ENCODE assay signal across 8 cellular contexts in the genomic region with DNA sequence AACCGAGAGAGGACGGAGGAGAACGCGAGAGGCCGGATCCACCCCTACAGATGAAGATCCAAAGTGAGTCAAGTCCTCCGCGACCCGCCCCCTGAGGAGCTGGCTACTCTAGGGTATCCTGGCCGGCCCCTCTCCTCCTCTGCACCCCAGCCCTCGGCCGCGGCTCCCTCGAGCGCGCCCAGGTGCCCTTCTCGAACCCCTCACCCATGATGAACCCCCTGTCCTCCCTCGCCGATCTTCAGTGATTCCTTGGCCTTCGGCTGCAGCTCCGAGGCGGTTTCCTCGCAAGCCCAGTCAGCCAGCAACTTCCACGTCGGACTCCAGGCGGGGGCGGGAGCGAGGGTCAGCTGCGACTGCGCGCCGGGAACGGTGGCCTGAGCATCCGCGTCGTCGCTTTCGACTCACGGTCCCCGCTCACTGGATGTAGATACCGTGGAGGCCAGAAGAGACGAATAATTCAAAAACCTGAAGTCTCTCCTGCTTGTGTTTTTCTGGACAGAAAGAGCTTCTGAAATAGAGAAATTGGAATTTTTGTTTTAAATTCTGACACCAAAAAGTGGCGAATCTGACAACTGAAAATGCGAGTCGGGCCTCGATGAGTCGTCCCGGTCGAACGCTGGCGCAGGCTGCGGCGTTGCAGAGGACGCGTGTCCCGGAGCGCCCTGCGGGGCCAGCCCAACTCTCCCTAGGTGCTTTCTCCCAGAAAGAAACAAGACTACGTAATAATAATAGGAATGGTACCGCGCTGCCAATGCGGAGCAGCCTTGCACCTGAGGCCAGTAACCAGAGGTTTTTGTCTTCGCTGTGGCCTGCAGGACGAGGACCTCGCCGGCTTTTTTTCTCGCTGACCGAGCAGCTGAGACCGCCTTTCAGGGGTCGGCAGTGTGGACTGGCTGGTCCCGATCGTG. TPM values are rescaled to one million over a fixed set of nuclear protein-coding genes. Genes with fewer than 3 reads are reported as not detected.
DNase-seq lines count a peak whose midpoint lies in the region; ATAC-seq, FAIRE-seq and TF ChIP-seq lines count a peak whose summit lies in the region.

A gene (minus strand): TSS at position 335 of the 908 bp plus-strand sequence. CDS start 127 bp downstream, at position 208.

- FAIRE-seq in GM18507 (lab: Jason Lieb, UNC) (peak; percentile 81), astrocyte (lab: Jason Lieb, UNC) (no peak)

- 0% methylated on average over 71 of the region's 71 CpGs for WGBS in aorta, 2 donors

- peaks cover 5% of the 10 kb centered on the region for H3K4me1 ChIP-seq in astrocyte (ENCODE audit: insufficient read depth, low read length)
- H3K4me1 ChIP-seq in aorta (ENCODE audit: control insufficient read depth in 1 of 2, insufficient read depth in 2 of 2, low read length in 2 of 2): peaks cover 0 to 1% of the 10 kb centered on the region in 2 donors

- H2AFZ ChIP-seq in astrocyte (ENCODE audit: low read depth, low read length): peak within 1 kb of the TSS; percentile 97

- ATAC-seq in HG02943 (IDR thresholded peaks at IDR 0.05; ENCODE audit: low read depth, unreplicated experiment) (peak; percentile 72), aorta (ENCODE audit: low FRiP score) (peak; percentile 96)

- DNase-seq in GM18507 (ENCODE audit: extremely low spot score, insufficient read length, low read depth) (peak; percentile 73), NCI-H1930 (lab: John Stamatoyannopoulos, UW) (peak; percentile 76 to 93), T-helper 22 cell (ENCODE audit: low read depth) (peak; percentile 51), astrocyte (ENCODE audit: low read depth) (peak; percentile 85), hepatic stellate cell (ENCODE audit: low spot score) (peak; percentile 87), renal cortical epithelial cell (ENCODE audit: low read depth) (peak; percentile 64), aorta (peak; percentile 93 to 96)

- H3K9me3 ChIP-seq in astrocyte (ENCODE audit: insufficient read depth, low read depth, low read length): no peaks in the 10 kb centered on the region
- H3K9me3 ChIP-seq in aorta (ENCODE audit: control insufficient read depth, low read length): no peaks in the 10 kb centered on the region

- peak within 1 kb of the TSS; percentile 96 for H3K4me3 ChIP-seq in astrocyte (ENCODE audit: insufficient read depth, low read depth, low read length)
- peak within 1 kb of the TSS; percentile 67 to 68 for H3K4me3 ChIP-seq in aorta (ENCODE audit: low read length in 2 of 2)

- peak within 1 kb of the TSS; percentile 94 for H3K9ac ChIP-seq in astrocyte (ENCODE audit: low read length)

- H3K27me3 ChIP-seq in astrocyte (ENCODE audit: insufficient read depth, low read length) (no peaks in the 10 kb centered on the region), aorta (ENCODE audit: control insufficient read depth in 1 of 2, insufficient read depth in 2 of 2, low read length in 1 of 2) (no peaks in the 10 kb centered on the region)

- peaks cover 13% of the 10 kb centered on the region for H3K4me1 Mint-ChIP-seq in astrocyte (ENCODE audit: low read depth, unreplicated experiment)

- H3K36me3 Mint-ChIP-seq in astrocyte (ENCODE audit: low read depth, unreplicated experiment): peaks cover 2% of the 10 kb centered on the region

- peaks cover 32% of the 10 kb centered on the region for H4K20me1 ChIP-seq in astrocyte (ENCODE audit: insufficient read depth, low read length)

- H3K4me3 Mint-ChIP-seq in astrocyte (ENCODE audit: unreplicated experiment): peak within 1 kb of the TSS; percentile 98

- H3K27ac ChIP-seq in astrocyte (ENCODE audit: low read depth, low read length) (peak within 1 kb of the TSS; percentile 97), aorta (ENCODE audit: low read depth in 1 of 2, low read length in 2 of 2) (peak within 1 kb of the TSS; percentile 79 to 80)

- peaks cover 49% of the 10 kb centered on the region for H3K79me2 ChIP-seq in astrocyte (ENCODE audit: insufficient read depth, low read length)

- intact Hi-C loops in aorta (cut with DNase I): no loop called here

- no peak for TF ChIP-seq CTCF in astrocyte (IDR thresholded peaks at IDR 0.05; ENCODE audit: insufficient read depth, low read depth, low read length)

- H3K27ac Mint-ChIP-seq in astrocyte (ENCODE audit: unreplicated experiment): peak within 1 kb of the TSS; percentile 94

- H3K27me3 Mint-ChIP-seq in astrocyte (ENCODE audit: low read depth, unreplicated experiment): peaks cover 3% of the 10 kb centered on the region

- no peaks in the 10 kb centered on the region for H3K36me3 ChIP-seq in astrocyte (ENCODE audit: insufficient read depth, low read length)
- no peaks in the 10 kb centered on the region for H3K36me3 ChIP-seq in aorta (ENCODE audit: control insufficient read depth in 1 of 2, insufficient read depth in 2 of 2, low read length in 1 of 2)

- H3K9me3 Mint-ChIP-seq in astrocyte (ENCODE audit: unreplicated experiment): no peaks in the 10 kb centered on the region

- peak within 1 kb of the TSS; percentile 99 for H3K4me2 ChIP-seq in astrocyte (ENCODE audit: low read length)

RNA-seq across cellular contexts. Expression of the gene that starts here (rescaled TPM):
- 100 and 129 TPM in 2 replicates for total RNA-seq in astrocyte
- total RNA-seq in renal cortical epithelial cell: 112 and 213 TPM in 2 replicates
- total RNA-seq in aorta: 10 to 100 TPM; 93.4 to 94.0 TPM
- 10 to 100 TPM; 38.9 to 58.6 TPM for polyA plus RNA-seq in aorta

Comparison
In these comparisons a context has a peak if more than half of its experiments do, and no peak if none do; other contexts are left out.
1. Peak in every context shown above with its lines: DNase-seq, ATAC-seq, H3K4me3 ChIP-seq and H3K27ac ChIP-seq.